In genomic region chr12:51424662-51425539, GRCh38 we compare ENCODE assay signal across 8 cellular contexts. TPM values are rescaled to one million over a fixed set of nuclear protein-coding genes. Genes with fewer than 3 reads are reported as not detected.
DNase-seq lines count a peak whose midpoint lies in the region; ATAC-seq and TF ChIP-seq lines count a peak whose summit lies in the region.

TSS of gene SLC4A8 (plus strand) at chr12:51424831. CDS start at chr12:51424988, 157 bp downstream.

- peak within 1 kb of the TSS; percentile 91 for H3K4me3 Mint-ChIP-seq in neural progenitor cell

- 5 to 24% (median 8%) methylated on average over 12 to 73 of the region's 73 CpGs for WGBS in stomach, 5 donors

- peaks cover 3% of the 10 kb centered on the region for H3K36me3 Mint-ChIP-seq in neural progenitor cell

- H3K27me3 ChIP-seq in neural progenitor cell (no peaks in the 10 kb centered on the region), stomach (peaks cover 0 to 40% (median 13%) of the 10 kb centered on the region in 3 donors)

- no peak within 1 kb of the TSS for H3K9ac ChIP-seq in neural progenitor cell

- H3K4me1 Mint-ChIP-seq in neural progenitor cell: peaks cover 48% of the 10 kb centered on the region

- H3K27ac ChIP-seq in neural progenitor cell (no peak within 1 kb of the TSS), stomach (peak within 1 kb of the TSS in 1 of 5 donors; percentile 27)

- peak within 1 kb of the TSS; percentile 79 for H3K4me2 ChIP-seq in neural progenitor cell

- H3K4me3 ChIP-seq in neural progenitor cell (peak within 1 kb of the TSS; percentile 57), stomach (peak within 1 kb of the TSS; percentile 52 to 72 (median 62))

- no peaks in the 10 kb centered on the region for H3K9me3 Mint-ChIP-seq in neural progenitor cell

- no peaks in the 10 kb centered on the region for H4K20me1 ChIP-seq in neural progenitor cell (ENCODE audit: low read depth)

- no peaks in the 10 kb centered on the region for H3K9me3 ChIP-seq in neural progenitor cell (ENCODE audit: low read depth)
- H3K9me3 ChIP-seq in stomach: no peaks in the 10 kb centered on the region

- peak within 1 kb of the TSS; percentile 80 for H2AFZ ChIP-seq in neural progenitor cell (replicated peaks)

- intact Hi-C loops in stomach (cut with DNase I; ENCODE audit: low total_unique reads): loop anchor here (5.0 kb wide), 1 partner anchor 107 kb away; no protein-coding TSS in a partner anchor

- ATAC-seq in GM21825 (IDR thresholded peaks at IDR 0.05; ENCODE audit: unreplicated experiment): peak; percentile 84

- TF ChIP-seq CTCF in neural progenitor cell (IDR thresholded peaks at IDR 0.05): peak; percentile 83
- TF ChIP-seq CTCF in stomach (IDR thresholded peaks at IDR 0.05): peak in 5 of 7 experiments; percentile 39 to 78 (median 69)

- peaks cover 9% of the 10 kb centered on the region for H3K79me2 ChIP-seq in neural progenitor cell (ENCODE audit: low read depth)

- H3K4me1 ChIP-seq in neural progenitor cell: peaks cover 8% of the 10 kb centered on the region
- peaks cover 14 to 18% (median 16%) of the 10 kb centered on the region in 4 donors for H3K4me1 ChIP-seq in stomach

- peaks cover 19% of the 10 kb centered on the region for H3F3A ChIP-seq in neural progenitor cell (ENCODE audit: low read depth)

- peak within 1 kb of the TSS; percentile 95 for H3K27ac Mint-ChIP-seq in neural progenitor cell

- peaks cover 7% of the 10 kb centered on the region for H3K27me3 Mint-ChIP-seq in neural progenitor cell (ENCODE audit: insufficient read depth, low read depth)

- TF ChIP-seq POLR2A in stomach (IDR thresholded peaks at IDR 0.05): no peak

- no peak for TF ChIP-seq EP300 in stomach (IDR thresholded peaks at IDR 0.05)

- H3K36me3 ChIP-seq in neural progenitor cell: no peaks in the 10 kb centered on the region
- no peaks in the 10 kb centered on the region for H3K36me3 ChIP-seq in stomach

- peak; percentile 85 for DNase-seq in DMS79 treated with DMSO at 0.1 percent for 48 hours (lab: John Stamatoyannopoulos, UW)
- peak; percentile 81 for DNase-seq in LHCN-M2 (ENCODE audit: low read depth)
- DNase-seq in SHP77 (lab: John Stamatoyannopoulos, UW): peak; percentile 91 to 97
- peak; percentile 70 for DNase-seq in activated gamma-delta T cell treated with Interleukin-2 at 50 U/mL for 16 hours
- DNase-seq in foreskin melanocyte: peak; percentile 49
- DNase-seq in neural progenitor cell (ENCODE audit: low spot score): peak; percentile 100
- peak; percentile 68 for DNase-seq in stomach

RNA-seq across cellular contexts. Expression of gene SLC4A8, which starts in this region (rescaled TPM):
- total RNA-seq in LHCN-M2 (2014; rRNA removed) (2.7 and 3.1 TPM in 2 replicates), neural progenitor cell (ENCODE audit: low replicate concordance) (10.1 and 132 TPM in 2 replicates), stomach (1 to 10 TPM in 3 of 5 donors, under 1 TPM in 2; 0.29 to 9.7 (median 1.8) TPM)
- polyA plus RNA-seq in LHCN-M2 (2012): 2.1 TPM
- polyA plus RNA-seq in stomach: 1 to 10 TPM in 1 of 3 donors, under 1 TPM in 2; 0.35 to 1.1 (median 0.87) TPM

Comparison
In these comparisons a context has a peak if more than half of its experiments do, and no peak if none do; other contexts are left out.
1. DNase-seq: peak in every context shown above with its lines; median percentile 100 in neural progenitor cell; 94 in SHP77; 85 in DMS79 treated with DMSO at 0.1 percent for 48 hours; 81 in LHCN-M2; 70 in activated gamma-delta T cell treated with Interleukin-2 at 50 U/mL for 16 hours; 68 in stomach; 49 in foreskin melanocyte.